Comparison of ENCODE assay signal across 1 cellular context in genomic region chr22:50293441-50294318, GRCh38.
TF ChIP-seq lines count a peak whose summit lies in the region.

No MANE protein-coding gene starts in this region.

TF ChIP-seq in HepG2, 621 proteins besides CTCF, POLR2A, EP300 and RAD21 (continued from another document and continues in another):
- TF ChIP-seq, protein P1, sequence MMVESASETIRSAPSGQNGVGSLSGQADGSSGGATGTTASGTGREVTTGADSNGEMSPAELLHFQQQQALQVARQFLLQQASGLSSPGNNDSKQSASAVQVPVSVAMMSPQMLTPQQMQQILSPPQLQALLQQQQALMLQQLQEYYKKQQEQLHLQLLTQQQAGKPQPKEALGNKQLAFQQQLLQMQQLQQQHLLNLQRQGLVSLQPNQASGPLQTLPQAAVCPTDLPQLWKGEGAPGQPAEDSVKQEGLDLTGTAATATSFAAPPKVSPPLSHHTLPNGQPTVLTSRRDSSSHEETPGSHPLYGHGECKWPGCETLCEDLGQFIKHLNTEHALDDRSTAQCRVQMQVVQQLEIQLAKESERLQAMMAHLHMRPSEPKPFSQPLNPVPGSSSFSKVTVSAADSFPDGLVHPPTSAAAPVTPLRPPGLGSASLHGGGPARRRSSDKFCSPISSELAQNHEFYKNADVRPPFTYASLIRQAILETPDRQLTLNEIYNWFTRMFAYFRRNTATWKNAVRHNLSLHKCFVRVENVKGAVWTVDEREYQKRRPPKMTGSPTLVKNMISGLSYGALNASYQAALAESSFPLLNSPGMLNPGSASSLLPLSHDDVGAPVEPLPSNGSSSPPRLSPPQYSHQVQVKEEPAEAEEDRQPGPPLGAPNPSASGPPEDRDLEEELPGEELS (CRISPR knock-in tag; IDR thresholded peaks at IDR 0.05), result peak; percentile 56
- TF ChIP-seq CEBPB (IDR thresholded peaks at IDR 0.05; ENCODE audit: borderline replicate concordance, low read depth, low read length), result no peak
- TF ChIP-seq MTA3 (CRISPR knock-in tag; IDR thresholded peaks at IDR 0.05), result no peak
- no peak for TF ChIP-seq CSRNP2 (CRISPR knock-in tag; conservative IDR thresholded peaks at IDR 0.05; ENCODE audit: low read depth)
- TF ChIP-seq SETDB1 (CRISPR knock-in tag; IDR thresholded peaks at IDR 0.05; ENCODE audit: borderline replicate concordance), result no peak
- peak; percentile 74 for TF ChIP-seq ESRRA (CRISPR knock-in tag; IDR thresholded peaks at IDR 0.05; ENCODE audit: low read depth)
- TF ChIP-seq ZNF317 (CRISPR knock-in tag; IDR thresholded peaks at IDR 0.05), result 0 out of 2 replicates have a peak, but pooled peaks have one; percentile 36
- TF ChIP-seq POLR2AphosphoS2 (IDR thresholded peaks at IDR 0.05; ENCODE audit: low read depth, low read length), result no peak
- peak; percentile 93 for TF ChIP-seq HNRNPLL (IDR thresholded peaks at IDR 0.05; ENCODE audit: low read depth, low read length, poor library complexity, severe bottlenecking)
- TF ChIP-seq NFATC3 (CRISPR knock-in tag; IDR thresholded peaks at IDR 0.05), result no peak
- no peak for TF ChIP-seq STAT5B (CRISPR knock-in tag; IDR thresholded peaks at IDR 0.05)
- no peak for TF ChIP-seq JDP2 (CRISPR knock-in tag; IDR thresholded peaks at IDR 0.05; ENCODE audit: borderline replicate concordance)
- peak; percentile 20; the same call in 1 of the 2 replicates for TF ChIP-seq RCOR2 (CRISPR knock-in tag; IDR thresholded peaks at IDR 0.05)
- no peak for TF ChIP-seq ZNF224 (CRISPR knock-in tag; IDR thresholded peaks at IDR 0.05)
- peak; percentile 80 for TF ChIP-seq MAZ (IDR thresholded peaks at IDR 0.05; ENCODE audit: borderline replicate concordance, low read depth, low read length)
- TF ChIP-seq MAZ (CRISPR knock-in tag; IDR thresholded peaks at IDR 0.05; ENCODE audit: low read depth), result peak; percentile 76
- TF ChIP-seq NCOA5 (CRISPR knock-in tag; IDR thresholded peaks at IDR 0.05), result no peak
- TF ChIP-seq ATM (IDR thresholded peaks at IDR 0.05; ENCODE audit: borderline replicate concordance), result no peak
- peak; percentile 26; the same call in 1 of the 2 replicates for TF ChIP-seq HMG20B (CRISPR knock-in tag; conservative IDR thresholded peaks at IDR 0.05)
- TF ChIP-seq, protein P2, sequence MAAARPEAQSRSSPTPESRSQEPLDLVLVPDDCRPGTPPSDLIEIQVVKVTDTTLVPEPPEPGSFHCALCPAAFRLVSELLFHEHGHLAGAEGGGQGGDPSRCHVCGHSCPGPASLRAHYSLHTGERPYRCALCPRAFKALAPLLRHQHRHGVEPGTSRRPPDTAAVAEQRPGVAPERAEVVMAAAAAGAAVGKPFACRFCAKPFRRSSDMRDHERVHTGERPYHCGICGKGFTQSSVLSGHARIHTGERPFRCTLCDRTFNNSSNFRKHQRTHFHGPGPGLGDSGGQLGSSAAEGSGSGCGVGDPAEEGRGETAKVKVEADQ (CRISPR knock-in tag; IDR thresholded peaks at IDR 0.05; ENCODE audit: borderline replicate concordance), result 0 out of 2 replicates have a peak, but pooled peaks have one; percentile 60
- TF ChIP-seq ZNF878 (CRISPR knock-in tag; IDR thresholded peaks at IDR 0.05), result no peak
- TF ChIP-seq ZNF264 (CRISPR knock-in tag; IDR thresholded peaks at IDR 0.05), result peak; percentile 75; the same call in 1 of the 2 replicates
- TF ChIP-seq, protein P3, sequence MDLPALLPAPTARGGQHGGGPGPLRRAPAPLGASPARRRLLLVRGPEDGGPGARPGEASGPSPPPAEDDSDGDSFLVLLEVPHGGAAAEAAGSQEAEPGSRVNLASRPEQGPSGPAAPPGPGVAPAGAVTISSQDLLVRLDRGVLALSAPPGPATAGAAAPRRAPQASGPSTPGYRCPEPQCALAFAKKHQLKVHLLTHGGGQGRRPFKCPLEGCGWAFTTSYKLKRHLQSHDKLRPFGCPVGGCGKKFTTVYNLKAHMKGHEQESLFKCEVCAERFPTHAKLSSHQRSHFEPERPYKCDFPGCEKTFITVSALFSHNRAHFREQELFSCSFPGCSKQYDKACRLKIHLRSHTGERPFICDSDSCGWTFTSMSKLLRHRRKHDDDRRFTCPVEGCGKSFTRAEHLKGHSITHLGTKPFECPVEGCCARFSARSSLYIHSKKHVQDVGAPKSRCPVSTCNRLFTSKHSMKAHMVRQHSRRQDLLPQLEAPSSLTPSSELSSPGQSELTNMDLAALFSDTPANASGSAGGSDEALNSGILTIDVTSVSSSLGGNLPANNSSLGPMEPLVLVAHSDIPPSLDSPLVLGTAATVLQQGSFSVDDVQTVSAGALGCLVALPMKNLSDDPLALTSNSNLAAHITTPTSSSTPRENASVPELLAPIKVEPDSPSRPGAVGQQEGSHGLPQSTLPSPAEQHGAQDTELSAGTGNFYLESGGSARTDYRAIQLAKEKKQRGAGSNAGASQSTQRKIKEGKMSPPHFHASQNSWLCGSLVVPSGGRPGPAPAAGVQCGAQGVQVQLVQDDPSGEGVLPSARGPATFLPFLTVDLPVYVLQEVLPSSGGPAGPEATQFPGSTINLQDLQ (CRISPR knock-in tag; IDR thresholded peaks at IDR 0.05), result peak; percentile 62; the same call in 1 of the 2 replicates
- peak; percentile 45; the same call in 1 of the 2 replicates for TF ChIP-seq ZNF629 (CRISPR knock-in tag; conservative IDR thresholded peaks at IDR 0.05)
- no peak for TF ChIP-seq ZNF275 (CRISPR knock-in tag; IDR thresholded peaks at IDR 0.05; ENCODE audit: borderline replicate concordance)
- peak; percentile 68 for TF ChIP-seq IRF2 (CRISPR knock-in tag; IDR thresholded peaks at IDR 0.05)
- 0 out of 2 replicates have a peak, but pooled peaks have one; percentile 55 for TF ChIP-seq ZNF256 (CRISPR knock-in tag; conservative IDR thresholded peaks at IDR 0.05)
- no peak for TF ChIP-seq SYNCRIP (IDR thresholded peaks at IDR 0.05; ENCODE audit: insufficient read depth, low read depth, low read length)
- no peak for TF ChIP-seq CENPX (CRISPR knock-in tag; IDR thresholded peaks at IDR 0.05)
- no peak for TF ChIP-seq MAF1 (CRISPR knock-in tag; IDR thresholded peaks at IDR 0.05; ENCODE audit: borderline replicate concordance)
- TF ChIP-seq, protein P4, sequence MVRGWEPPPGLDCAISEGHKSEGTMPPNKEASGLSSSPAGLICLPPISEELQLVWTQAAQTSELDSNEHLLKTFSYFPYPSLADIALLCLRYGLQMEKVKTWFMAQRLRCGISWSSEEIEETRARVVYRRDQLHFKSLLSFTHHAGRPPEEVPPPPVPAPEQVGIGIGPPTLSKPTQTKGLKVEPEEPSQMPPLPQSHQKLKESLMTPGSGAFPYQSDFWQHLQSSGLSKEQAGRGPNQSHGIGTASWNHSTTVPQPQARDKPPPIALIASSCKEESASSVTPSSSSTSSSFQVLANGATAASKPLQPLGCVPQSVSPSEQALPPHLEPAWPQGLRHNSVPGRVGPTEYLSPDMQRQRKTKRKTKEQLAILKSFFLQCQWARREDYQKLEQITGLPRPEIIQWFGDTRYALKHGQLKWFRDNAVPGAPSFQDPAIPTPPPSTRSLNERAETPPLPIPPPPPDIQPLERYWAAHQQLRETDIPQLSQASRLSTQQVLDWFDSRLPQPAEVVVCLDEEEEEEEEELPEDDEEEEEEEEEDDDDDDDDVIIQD (CRISPR knock-in tag; IDR thresholded peaks at IDR 0.05; ENCODE audit: low read depth), result no peak
- TF ChIP-seq SKI (IDR thresholded peaks at IDR 0.05; ENCODE audit: partially characterized antibody), result peak; percentile 83
- TF ChIP-seq KLF13 (CRISPR knock-in tag; IDR thresholded peaks at IDR 0.05), result no peak
- no peak for TF ChIP-seq HOXA9 (CRISPR knock-in tag; IDR thresholded peaks at IDR 0.05; ENCODE audit: borderline replicate concordance)
- peak; percentile 78; the same call in 1 of the 2 replicates for TF ChIP-seq ZNF280D (CRISPR knock-in tag; IDR thresholded peaks at IDR 0.05)
- no peak for TF ChIP-seq THYN1 (CRISPR knock-in tag; IDR thresholded peaks at IDR 0.05; ENCODE audit: borderline replicate concordance, low read depth)
- peak; percentile 83 for TF ChIP-seq RFXAP (CRISPR knock-in tag; IDR thresholded peaks at IDR 0.05; ENCODE audit: borderline replicate concordance)
- TF ChIP-seq ZNF670 (CRISPR knock-in tag; IDR thresholded peaks at IDR 0.05; ENCODE audit: borderline replicate concordance), result peak; percentile 98
- TF ChIP-seq ZNF282 (IDR thresholded peaks at IDR 0.05; ENCODE audit: partially characterized antibody), result no peak
- no peak for TF ChIP-seq IKZF1 (IDR thresholded peaks at IDR 0.05)
- no peak for TF ChIP-seq ZNF850 (CRISPR knock-in tag; conservative IDR thresholded peaks at IDR 0.05)
- TF ChIP-seq ZNF547 (CRISPR knock-in tag; IDR thresholded peaks at IDR 0.05), result peak; percentile 38; the same call in 1 of the 2 replicates
- TF ChIP-seq TEF (CRISPR knock-in tag; IDR thresholded peaks at IDR 0.05), result no peak
- no peak for TF ChIP-seq ZNF775 (CRISPR knock-in tag; IDR thresholded peaks at IDR 0.05; ENCODE audit: borderline replicate concordance)
- TF ChIP-seq, protein P5, sequence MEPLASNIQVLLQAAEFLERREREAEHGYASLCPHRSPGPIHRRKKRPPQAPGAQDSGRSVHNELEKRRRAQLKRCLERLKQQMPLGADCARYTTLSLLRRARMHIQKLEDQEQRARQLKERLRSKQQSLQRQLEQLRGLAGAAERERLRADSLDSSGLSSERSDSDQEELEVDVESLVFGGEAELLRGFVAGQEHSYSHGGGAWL (CRISPR knock-in tag; IDR thresholded peaks at IDR 0.05), result peak; percentile 56
- TF ChIP-seq ATF7-NPFF (CRISPR knock-in tag; IDR thresholded peaks at IDR 0.05; ENCODE audit: low read depth), result peak; percentile 70; the same call in 1 of the 2 replicates
- TF ChIP-seq TOE1 (CRISPR knock-in tag; IDR thresholded peaks at IDR 0.05), result no peak; the same call in 1 of the 2 replicates
- TF ChIP-seq, protein P6, sequence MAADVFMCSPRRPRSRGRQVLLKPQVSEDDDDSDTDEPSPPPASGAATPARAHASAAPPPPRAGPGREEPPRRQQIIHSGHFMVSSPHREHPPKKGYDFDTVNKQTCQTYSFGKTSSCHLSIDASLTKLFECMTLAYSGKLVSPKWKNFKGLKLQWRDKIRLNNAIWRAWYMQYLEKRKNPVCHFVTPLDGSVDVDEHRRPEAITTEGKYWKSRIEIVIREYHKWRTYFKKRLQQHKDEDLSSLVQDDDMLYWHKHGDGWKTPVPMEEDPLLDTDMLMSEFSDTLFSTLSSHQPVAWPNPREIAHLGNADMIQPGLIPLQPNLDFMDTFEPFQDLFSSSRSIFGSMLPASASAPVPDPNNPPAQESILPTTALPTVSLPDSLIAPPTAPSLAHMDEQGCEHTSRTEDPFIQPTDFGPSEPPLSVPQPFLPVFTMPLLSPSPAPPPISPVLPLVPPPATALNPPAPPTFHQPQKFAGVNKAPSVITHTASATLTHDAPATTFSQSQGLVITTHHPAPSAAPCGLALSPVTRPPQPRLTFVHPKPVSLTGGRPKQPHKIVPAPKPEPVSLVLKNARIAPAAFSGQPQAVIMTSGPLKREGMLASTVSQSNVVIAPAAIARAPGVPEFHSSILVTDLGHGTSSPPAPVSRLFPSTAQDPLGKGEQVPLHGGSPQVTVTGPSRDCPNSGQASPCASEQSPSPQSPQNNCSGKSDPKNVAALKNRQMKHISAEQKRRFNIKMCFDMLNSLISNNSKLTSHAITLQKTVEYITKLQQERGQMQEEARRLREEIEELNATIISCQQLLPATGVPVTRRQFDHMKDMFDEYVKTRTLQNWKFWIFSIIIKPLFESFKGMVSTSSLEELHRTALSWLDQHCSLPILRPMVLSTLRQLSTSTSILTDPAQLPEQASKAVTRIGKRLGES (CRISPR knock-in tag; IDR thresholded peaks at IDR 0.05; ENCODE audit: borderline replicate concordance), result no peak
